1 cellular context compared by ENCODE assay signal in the genomic region with DNA sequence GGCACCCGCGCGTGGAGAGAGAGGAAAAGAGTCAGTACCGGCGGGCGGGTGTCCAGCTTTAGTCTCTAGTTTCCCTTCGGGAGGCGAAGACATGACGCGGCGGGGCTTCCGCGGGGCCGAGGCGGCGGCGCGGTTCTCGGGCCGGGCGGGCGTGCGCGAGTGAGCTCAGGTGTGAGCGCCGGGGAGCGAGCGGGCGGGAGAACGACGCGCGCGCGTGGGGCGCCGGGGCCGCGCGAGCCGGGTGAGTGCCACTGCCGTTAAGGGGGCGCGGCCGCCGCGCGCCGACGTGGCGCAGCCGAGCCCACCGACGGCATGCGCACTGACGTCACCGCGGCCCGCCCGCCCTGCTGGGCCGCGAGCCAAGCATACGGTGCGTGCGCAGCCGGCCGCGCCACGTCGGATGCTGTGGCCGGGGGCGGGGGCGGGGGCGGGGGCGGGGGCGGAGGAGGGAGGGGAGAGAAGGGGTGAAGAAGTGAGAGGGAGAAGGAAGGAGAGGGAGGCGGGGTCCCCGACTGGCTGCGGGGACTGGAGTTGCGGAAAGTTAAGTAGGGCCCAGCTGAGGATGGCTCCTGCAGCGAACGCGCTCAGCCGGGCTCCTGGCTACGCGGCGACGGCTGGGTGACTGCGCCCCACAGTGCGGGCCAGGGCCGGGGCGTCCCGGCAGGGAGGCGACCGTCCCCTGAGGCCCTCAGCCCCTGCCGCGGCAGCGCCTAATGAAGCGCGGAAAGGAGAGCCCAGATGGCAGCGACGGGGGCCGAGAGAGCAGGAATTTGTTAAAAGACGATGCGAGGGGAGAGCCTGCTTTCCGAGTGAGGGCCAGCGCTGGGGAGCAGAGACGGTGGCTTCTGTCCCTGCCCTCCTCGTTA.
TF ChIP-seq lines count a peak whose summit lies in the region.

A gene with protein sequence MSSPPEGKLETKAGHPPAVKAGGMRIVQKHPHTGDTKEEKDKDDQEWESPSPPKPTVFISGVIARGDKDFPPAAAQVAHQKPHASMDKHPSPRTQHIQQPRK (minus strand): TSS at position 259 of the 866 bp plus-strand sequence. CDS start 166 bp downstream, at position 93.

TF ChIP-seq in HEK293, 187 proteins besides CTCF, POLR2A, EP300 and RAD21 (continued from another document and continues in another):
- TF ChIP-seq, protein P1, sequence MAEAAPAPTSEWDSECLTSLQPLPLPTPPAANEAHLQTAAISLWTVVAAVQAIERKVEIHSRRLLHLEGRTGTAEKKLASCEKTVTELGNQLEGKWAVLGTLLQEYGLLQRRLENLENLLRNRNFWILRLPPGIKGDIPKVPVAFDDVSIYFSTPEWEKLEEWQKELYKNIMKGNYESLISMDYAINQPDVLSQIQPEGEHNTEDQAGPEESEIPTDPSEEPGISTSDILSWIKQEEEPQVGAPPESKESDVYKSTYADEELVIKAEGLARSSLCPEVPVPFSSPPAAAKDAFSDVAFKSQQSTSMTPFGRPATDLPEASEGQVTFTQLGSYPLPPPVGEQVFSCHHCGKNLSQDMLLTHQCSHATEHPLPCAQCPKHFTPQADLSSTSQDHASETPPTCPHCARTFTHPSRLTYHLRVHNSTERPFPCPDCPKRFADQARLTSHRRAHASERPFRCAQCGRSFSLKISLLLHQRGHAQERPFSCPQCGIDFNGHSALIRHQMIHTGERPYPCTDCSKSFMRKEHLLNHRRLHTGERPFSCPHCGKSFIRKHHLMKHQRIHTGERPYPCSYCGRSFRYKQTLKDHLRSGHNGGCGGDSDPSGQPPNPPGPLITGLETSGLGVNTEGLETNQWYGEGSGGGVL (tag by site-specific recombination; IDR thresholded peaks at IDR 0.05) = peak; percentile 92
- no peak for TF ChIP-seq ZNF324 (tag by site-specific recombination; IDR thresholded peaks at IDR 0.05)
- TF ChIP-seq ZNF654 (tag by site-specific recombination; IDR thresholded peaks at IDR 0.05; ENCODE audit: low read depth) = no peak
- peak; percentile 22; the same call in 1 of the 2 replicates for TF ChIP-seq ZNF121 (tag by site-specific recombination; IDR thresholded peaks at IDR 0.05)
- TF ChIP-seq, protein P2, sequence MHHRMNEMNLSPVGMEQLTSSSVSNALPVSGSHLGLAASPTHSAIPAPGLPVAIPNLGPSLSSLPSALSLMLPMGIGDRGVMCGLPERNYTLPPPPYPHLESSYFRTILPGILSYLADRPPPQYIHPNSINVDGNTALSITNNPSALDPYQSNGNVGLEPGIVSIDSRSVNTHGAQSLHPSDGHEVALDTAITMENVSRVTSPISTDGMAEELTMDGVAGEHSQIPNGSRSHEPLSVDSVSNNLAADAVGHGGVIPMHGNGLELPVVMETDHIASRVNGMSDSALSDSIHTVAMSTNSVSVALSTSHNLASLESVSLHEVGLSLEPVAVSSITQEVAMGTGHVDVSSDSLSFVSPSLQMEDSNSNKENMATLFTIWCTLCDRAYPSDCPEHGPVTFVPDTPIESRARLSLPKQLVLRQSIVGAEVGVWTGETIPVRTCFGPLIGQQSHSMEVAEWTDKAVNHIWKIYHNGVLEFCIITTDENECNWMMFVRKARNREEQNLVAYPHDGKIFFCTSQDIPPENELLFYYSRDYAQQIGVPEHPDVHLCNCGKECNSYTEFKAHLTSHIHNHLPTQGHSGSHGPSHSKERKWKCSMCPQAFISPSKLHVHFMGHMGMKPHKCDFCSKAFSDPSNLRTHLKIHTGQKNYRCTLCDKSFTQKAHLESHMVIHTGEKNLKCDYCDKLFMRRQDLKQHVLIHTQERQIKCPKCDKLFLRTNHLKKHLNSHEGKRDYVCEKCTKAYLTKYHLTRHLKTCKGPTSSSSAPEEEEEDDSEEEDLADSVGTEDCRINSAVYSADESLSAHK (tag by site-specific recombination; IDR thresholded peaks at IDR 0.05) = no peak
- no peak for TF ChIP-seq ZNF610 (tag by site-specific recombination; IDR thresholded peaks at IDR 0.05; ENCODE audit: borderline replicate concordance)
- TF ChIP-seq, protein P3, sequence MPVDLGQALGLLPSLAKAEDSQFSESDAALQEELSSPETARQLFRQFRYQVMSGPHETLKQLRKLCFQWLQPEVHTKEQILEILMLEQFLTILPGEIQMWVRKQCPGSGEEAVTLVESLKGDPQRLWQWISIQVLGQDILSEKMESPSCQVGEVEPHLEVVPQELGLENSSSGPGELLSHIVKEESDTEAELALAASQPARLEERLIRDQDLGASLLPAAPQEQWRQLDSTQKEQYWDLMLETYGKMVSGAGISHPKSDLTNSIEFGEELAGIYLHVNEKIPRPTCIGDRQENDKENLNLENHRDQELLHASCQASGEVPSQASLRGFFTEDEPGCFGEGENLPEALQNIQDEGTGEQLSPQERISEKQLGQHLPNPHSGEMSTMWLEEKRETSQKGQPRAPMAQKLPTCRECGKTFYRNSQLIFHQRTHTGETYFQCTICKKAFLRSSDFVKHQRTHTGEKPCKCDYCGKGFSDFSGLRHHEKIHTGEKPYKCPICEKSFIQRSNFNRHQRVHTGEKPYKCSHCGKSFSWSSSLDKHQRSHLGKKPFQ (tag by site-specific recombination; IDR thresholded peaks at IDR 0.05) = no peak
- no peak for TF ChIP-seq ZNF202 (tag by site-specific recombination; IDR thresholded peaks at IDR 0.05; ENCODE audit: borderline replicate concordance)
- TF ChIP-seq, protein P4, sequence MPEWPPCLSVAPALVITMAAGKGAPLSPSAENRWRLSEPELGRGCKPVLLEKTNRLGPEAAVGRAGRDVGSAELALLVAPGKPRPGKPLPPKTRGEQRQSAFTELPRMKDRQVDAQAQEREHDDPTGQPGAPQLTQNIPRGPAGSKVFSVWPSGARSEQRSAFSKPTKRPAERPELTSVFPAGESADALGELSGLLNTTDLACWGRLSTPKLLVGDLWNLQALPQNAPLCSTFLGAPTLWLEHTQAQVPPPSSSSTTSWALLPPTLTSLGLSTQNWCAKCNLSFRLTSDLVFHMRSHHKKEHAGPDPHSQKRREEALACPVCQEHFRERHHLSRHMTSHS (tag by site-specific recombination; IDR thresholded peaks at IDR 0.05) = no peak
- TF ChIP-seq, protein P5, sequence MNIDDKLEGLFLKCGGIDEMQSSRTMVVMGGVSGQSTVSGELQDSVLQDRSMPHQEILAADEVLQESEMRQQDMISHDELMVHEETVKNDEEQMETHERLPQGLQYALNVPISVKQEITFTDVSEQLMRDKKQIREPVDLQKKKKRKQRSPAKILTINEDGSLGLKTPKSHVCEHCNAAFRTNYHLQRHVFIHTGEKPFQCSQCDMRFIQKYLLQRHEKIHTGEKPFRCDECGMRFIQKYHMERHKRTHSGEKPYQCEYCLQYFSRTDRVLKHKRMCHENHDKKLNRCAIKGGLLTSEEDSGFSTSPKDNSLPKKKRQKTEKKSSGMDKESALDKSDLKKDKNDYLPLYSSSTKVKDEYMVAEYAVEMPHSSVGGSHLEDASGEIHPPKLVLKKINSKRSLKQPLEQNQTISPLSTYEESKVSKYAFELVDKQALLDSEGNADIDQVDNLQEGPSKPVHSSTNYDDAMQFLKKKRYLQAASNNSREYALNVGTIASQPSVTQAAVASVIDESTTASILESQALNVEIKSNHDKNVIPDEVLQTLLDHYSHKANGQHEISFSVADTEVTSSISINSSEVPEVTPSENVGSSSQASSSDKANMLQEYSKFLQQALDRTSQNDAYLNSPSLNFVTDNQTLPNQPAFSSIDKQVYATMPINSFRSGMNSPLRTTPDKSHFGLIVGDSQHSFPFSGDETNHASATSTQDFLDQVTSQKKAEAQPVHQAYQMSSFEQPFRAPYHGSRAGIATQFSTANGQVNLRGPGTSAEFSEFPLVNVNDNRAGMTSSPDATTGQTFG (tag by site-specific recombination; IDR thresholded peaks at IDR 0.05; ENCODE audit: borderline replicate concordance) = no peak
- TF ChIP-seq ZNF629 (tag by site-specific recombination; IDR thresholded peaks at IDR 0.05) = no peak
- TF ChIP-seq, protein P6, sequence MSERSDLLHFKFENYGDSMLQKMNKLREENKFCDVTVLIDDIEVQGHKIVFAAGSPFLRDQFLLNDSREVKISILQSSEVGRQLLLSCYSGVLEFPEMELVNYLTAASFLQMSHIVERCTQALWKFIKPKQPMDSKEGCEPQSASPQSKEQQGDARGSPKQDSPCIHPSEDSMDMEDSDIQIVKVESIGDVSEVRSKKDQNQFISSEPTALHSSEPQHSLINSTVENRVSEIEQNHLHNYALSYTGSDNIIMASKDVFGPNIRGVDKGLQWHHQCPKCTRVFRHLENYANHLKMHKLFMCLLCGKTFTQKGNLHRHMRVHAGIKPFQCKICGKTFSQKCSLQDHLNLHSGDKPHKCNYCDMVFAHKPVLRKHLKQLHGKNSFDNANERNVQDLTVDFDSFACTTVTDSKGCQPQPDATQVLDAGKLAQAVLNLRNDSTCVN (tag by site-specific recombination; optimal IDR thresholded peaks at IDR 0.05) = peak; percentile 64
- TF ChIP-seq ZNF560 (tag by site-specific recombination; IDR thresholded peaks at IDR 0.05; ENCODE audit: borderline replicate concordance) = no peak
- TF ChIP-seq ZNF112 (tag by site-specific recombination; IDR thresholded peaks at IDR 0.05) = no peak
- TF ChIP-seq, protein P7, sequence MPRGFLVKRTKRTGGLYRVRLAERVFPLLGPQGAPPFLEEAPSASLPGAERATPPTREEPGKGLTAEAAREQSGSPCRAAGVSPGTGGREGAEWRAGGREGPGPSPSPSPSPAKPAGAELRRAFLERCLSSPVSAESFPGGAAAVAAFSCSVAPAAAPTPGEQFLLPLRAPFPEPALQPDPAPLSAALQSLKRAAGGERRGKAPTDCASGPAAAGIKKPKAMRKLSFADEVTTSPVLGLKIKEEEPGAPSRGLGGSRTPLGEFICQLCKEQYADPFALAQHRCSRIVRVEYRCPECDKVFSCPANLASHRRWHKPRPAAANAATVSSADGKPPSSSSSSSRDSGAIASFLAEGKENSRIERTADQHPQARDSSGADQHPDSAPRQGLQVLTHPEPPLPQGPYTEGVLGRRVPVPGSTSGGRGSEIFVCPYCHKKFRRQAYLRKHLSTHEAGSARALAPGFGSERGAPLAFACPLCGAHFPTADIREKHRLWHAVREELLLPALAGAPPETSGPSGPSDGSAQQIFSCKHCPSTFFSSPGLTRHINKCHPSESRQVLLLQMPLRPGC (tag by site-specific recombination; IDR thresholded peaks at IDR 0.05) = no peak
- TF ChIP-seq, protein P8, sequence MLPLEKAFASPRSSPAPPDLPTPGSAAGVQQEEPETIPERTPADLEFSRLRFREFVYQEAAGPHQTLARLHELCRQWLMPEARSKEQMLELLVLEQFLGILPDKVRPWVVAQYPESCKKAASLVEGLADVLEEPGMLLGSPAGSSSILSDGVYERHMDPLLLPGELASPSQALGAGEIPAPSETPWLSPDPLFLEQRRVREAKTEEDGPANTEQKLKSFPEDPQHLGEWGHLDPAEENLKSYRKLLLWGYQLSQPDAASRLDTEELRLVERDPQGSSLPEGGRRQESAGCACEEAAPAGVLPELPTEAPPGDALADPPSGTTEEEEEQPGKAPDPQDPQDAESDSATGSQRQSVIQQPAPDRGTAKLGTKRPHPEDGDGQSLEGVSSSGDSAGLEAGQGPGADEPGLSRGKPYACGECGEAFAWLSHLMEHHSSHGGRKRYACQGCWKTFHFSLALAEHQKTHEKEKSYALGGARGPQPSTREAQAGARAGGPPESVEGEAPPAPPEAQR (tag by site-specific recombination; IDR thresholded peaks at IDR 0.05) = no peak
- no peak for TF ChIP-seq KLF16 (tag by site-specific recombination; IDR thresholded peaks at IDR 0.05)
- peak; percentile 51; the same call in 1 of the 2 replicates for TF ChIP-seq ZSCAN30 (tag by site-specific recombination; IDR thresholded peaks at IDR 0.05)
- TF ChIP-seq, protein P9, sequence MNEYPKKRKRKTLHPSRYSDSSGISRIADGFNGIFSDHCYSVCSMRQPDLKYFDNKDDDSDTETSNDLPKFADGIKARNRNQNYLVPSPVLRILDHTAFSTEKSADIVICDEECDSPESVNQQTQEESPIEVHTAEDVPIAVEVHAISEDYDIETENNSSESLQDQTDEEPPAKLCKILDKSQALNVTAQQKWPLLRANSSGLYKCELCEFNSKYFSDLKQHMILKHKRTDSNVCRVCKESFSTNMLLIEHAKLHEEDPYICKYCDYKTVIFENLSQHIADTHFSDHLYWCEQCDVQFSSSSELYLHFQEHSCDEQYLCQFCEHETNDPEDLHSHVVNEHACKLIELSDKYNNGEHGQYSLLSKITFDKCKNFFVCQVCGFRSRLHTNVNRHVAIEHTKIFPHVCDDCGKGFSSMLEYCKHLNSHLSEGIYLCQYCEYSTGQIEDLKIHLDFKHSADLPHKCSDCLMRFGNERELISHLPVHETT (tag by site-specific recombination; IDR thresholded peaks at IDR 0.05) = no peak
- TF ChIP-seq GLIS1 (tag by site-specific recombination; IDR thresholded peaks at IDR 0.05) = peak; percentile 58
- TF ChIP-seq ZNF366 (tag by site-specific recombination; conservative IDR thresholded peaks at IDR 0.05) = peak; percentile 48
- no peak for TF ChIP-seq RBAK (tag by site-specific recombination; IDR thresholded peaks at IDR 0.05)
- 0 out of 2 replicates have a peak, but pooled peaks have one; percentile 20 for TF ChIP-seq MZF1 (tag by site-specific recombination; IDR thresholded peaks at IDR 0.05; ENCODE audit: borderline replicate concordance)
- no peak; the same call in 1 of the 2 replicates for TF ChIP-seq ZBTB17 (tag by site-specific recombination; IDR thresholded peaks at IDR 0.05)
- TF ChIP-seq ZNF501 (tag by site-specific recombination; IDR thresholded peaks at IDR 0.05) = no peak
- TF ChIP-seq ZBTB7A (tag by site-specific recombination; IDR thresholded peaks at IDR 0.05; ENCODE audit: low read depth) = no peak; the same call in 1 of the 2 replicates
- TF ChIP-seq ZNF626 (tag by site-specific recombination; IDR thresholded peaks at IDR 0.05) = no peak
- TF ChIP-seq, protein P10, sequence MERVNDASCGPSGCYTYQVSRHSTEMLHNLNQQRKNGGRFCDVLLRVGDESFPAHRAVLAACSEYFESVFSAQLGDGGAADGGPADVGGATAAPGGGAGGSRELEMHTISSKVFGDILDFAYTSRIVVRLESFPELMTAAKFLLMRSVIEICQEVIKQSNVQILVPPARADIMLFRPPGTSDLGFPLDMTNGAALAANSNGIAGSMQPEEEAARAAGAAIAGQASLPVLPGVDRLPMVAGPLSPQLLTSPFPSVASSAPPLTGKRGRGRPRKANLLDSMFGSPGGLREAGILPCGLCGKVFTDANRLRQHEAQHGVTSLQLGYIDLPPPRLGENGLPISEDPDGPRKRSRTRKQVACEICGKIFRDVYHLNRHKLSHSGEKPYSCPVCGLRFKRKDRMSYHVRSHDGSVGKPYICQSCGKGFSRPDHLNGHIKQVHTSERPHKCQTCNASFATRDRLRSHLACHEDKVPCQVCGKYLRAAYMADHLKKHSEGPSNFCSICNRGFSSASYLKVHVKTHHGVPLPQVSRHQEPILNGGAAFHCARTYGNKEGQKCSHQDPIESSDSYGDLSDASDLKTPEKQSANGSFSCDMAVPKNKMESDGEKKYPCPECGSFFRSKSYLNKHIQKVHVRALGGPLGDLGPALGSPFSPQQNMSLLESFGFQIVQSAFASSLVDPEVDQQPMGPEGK (tag by site-specific recombination; IDR thresholded peaks at IDR 0.05) = 0 out of 2 replicates have a peak, but pooled peaks have one; percentile 44
- TF ChIP-seq, protein P11, sequence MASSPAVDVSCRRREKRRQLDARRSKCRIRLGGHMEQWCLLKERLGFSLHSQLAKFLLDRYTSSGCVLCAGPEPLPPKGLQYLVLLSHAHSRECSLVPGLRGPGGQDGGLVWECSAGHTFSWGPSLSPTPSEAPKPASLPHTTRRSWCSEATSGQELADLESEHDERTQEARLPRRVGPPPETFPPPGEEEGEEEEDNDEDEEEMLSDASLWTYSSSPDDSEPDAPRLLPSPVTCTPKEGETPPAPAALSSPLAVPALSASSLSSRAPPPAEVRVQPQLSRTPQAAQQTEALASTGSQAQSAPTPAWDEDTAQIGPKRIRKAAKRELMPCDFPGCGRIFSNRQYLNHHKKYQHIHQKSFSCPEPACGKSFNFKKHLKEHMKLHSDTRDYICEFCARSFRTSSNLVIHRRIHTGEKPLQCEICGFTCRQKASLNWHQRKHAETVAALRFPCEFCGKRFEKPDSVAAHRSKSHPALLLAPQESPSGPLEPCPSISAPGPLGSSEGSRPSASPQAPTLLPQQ (tag by site-specific recombination; IDR thresholded peaks at IDR 0.05) = no peak
- no peak for TF ChIP-seq ZNF24 (tag by site-specific recombination; IDR thresholded peaks at IDR 0.05)
- no peak for TF ChIP-seq ZNF311 (tag by site-specific recombination; IDR thresholded peaks at IDR 0.05; ENCODE audit: borderline replicate concordance)
- no peak for TF ChIP-seq ZNF48 (tag by site-specific recombination; IDR thresholded peaks at IDR 0.05)
- peak; percentile 95 for TF ChIP-seq ZNF423 (tag by site-specific recombination; IDR thresholded peaks at IDR 0.05)
